8 cellular contexts compared by ENCODE assay signal in genomic region chr20:833450-834150, GRCh38. TPM values are rescaled to one million over a fixed set of nuclear protein-coding genes. Genes with fewer than 3 reads are reported as not detected.
DNase-seq lines count a peak whose midpoint lies in the region; ATAC-seq, FAIRE-seq and TF ChIP-seq lines count a peak whose summit lies in the region.

Gene FAM110A, plus strand, starts transcription at chr20:833715. Its CDS starts 11,090 bp downstream, at chr20:844805.

- intact Hi-C loops in activated naive CD4-positive, alpha-beta T cell treated with anti-CD3 and anti-CD28 coated beads for 36 hours (cut with micrococcal nuclease): loop anchor here (1.0 to 10.0 kb wide), 8 partner anchors 13 to 1269 kb away; partner anchors contain the start of genes CSNK2A1, PSMF1 and STK35

- DNase-seq in NB4 (ENCODE audit: low read depth): peak; percentile 98
- peak; percentile 37 for DNase-seq in SK-N-MC (ENCODE audit: low read depth, low spot score)
- DNase-seq in activated naive CD4-positive, alpha-beta T cell treated with anti-CD3 and anti-CD28 coated beads for 36 hours: peak; percentile 97
- peak; percentile 90 to 97 for DNase-seq in frontal cortex (ENCODE audit: low spot score in 2 of 2)
- peak; percentile 38 to 97 (median 85) for DNase-seq in substantia nigra (lab: John Stamatoyannopoulos, UW)

- CTCF ChIA-PET in activated naive CD4-positive, alpha-beta T cell treated with anti-CD3 and anti-CD28 coated beads for 36 hours (lab: Charles Lee): interaction anchor here (0.7 to 3.6 kb wide), 6 partner anchors 16 to 1880 kb away, joined by 3 to 26 read pairs (median 4); no protein-coding TSS in a partner anchor

- H3K27ac ChIP-seq in SK-N-MC (peak within 1 kb of the TSS; percentile 90), neutrophil (peak within 1 kb of the TSS; percentile 80), substantia nigra (ENCODE audit: low read depth, low read length, poor library complexity, severe bottlenecking) (peak within 1 kb of the TSS; percentile 68)

- H3K36me3 ChIP-seq in SK-N-MC (ENCODE audit: insufficient read depth, low read length) (no peaks in the 10 kb centered on the region), neutrophil (no peaks in the 10 kb centered on the region)

- H3K9me3 Mint-ChIP-seq in activated naive CD4-positive, alpha-beta T cell treated with anti-CD3 and anti-CD28 coated beads for 36 hours: peaks cover 4% of the 10 kb centered on the region

- peak within 1 kb of the TSS; percentile 92 for H3K4me3 Mint-ChIP-seq in activated naive CD4-positive, alpha-beta T cell treated with anti-CD3 and anti-CD28 coated beads for 36 hours

- H3K36me3 Mint-ChIP-seq in activated naive CD4-positive, alpha-beta T cell treated with anti-CD3 and anti-CD28 coated beads for 36 hours (ENCODE audit: low read depth): no peaks in the 10 kb centered on the region

- H3K9me3 ChIP-seq in SK-N-MC (ENCODE audit: low read depth, low read length) (no peaks in the 10 kb centered on the region), neutrophil (no peaks in the 10 kb centered on the region)

- H3K9ac ChIP-seq in SK-N-MC (ENCODE audit: insufficient read length): peak within 1 kb of the TSS; percentile 85

- peaks cover 30 to 45% of the 10 kb centered on the region in 2 experiments for H3K4me1 ChIP-seq in neutrophil (ENCODE audit: control insufficient read depth in 1 of 2, insufficient read depth in 1 of 2, low read depth in 1 of 2, low read length in 1 of 2)

- H3K4me3 ChIP-seq in GM08714 (ENCODE audit: low read length) (peak within 1 kb of the TSS; percentile 81), NB4 (ENCODE audit: low read depth, low read length) (peak within 1 kb of the TSS; percentile 77), SK-N-MC (peak within 1 kb of the TSS; percentile 90), neutrophil (ENCODE audit: low read depth in 1 of 2, low read length in 1 of 2) (peak within 1 kb of the TSS; percentile 81 to 97)

- no peaks in the 10 kb centered on the region for H3K27me3 Mint-ChIP-seq in activated naive CD4-positive, alpha-beta T cell treated with anti-CD3 and anti-CD28 coated beads for 36 hours (ENCODE audit: low read depth)

- ATAC-seq in HG02571 (IDR thresholded peaks at IDR 0.05; ENCODE audit: unreplicated experiment): peak; percentile 95

- H3K27me3 ChIP-seq in neutrophil: no peaks in the 10 kb centered on the region

- peak within 1 kb of the TSS; percentile 73 for H3K27ac Mint-ChIP-seq in activated naive CD4-positive, alpha-beta T cell treated with anti-CD3 and anti-CD28 coated beads for 36 hours

- no peak for TF ChIP-seq CTCF in NB4 (IDR thresholded peaks at IDR 0.05; ENCODE audit: low read depth, low read length)
- TF ChIP-seq CTCF in neutrophil (IDR thresholded peaks at IDR 0.05): peak; percentile 50

- peaks cover 37% of the 10 kb centered on the region for H3K4me1 Mint-ChIP-seq in activated naive CD4-positive, alpha-beta T cell treated with anti-CD3 and anti-CD28 coated beads for 36 hours (ENCODE audit: low read depth)

- TF ChIP-seq POLR2A in NB4 (IDR thresholded peaks at IDR 0.05; ENCODE audit: extremely low read depth, insufficient read length): peak; percentile 40

- no peak for FAIRE-seq in frontal cortex (lab: Jason Lieb, UNC)

RNA-seq across cellular contexts. Expression of gene FAM110A, which starts in this region (rescaled TPM):
- total RNA-seq in activated naive CD4-positive, alpha-beta T cell treated with anti-CD3 and anti-CD28 coated beads for 36 hours: 10 to 100 TPM; 15.4 to 16.2 TPM
- total RNA-seq in frontal cortex: 8.6 TPM

Comparison
In these comparisons a context has a peak if more than half of its experiments do, and no peak if none do; other contexts are left out.
1. Peak in every context shown above with its lines: DNase-seq, ATAC-seq, H3K4me3 ChIP-seq and H3K27ac ChIP-seq.
2. DNase-seq: peak in every context shown above with its lines; median percentile 98 in NB4; 97 in activated naive CD4-positive, alpha-beta T cell treated with anti-CD3 and anti-CD28 coated beads for 36 hours; 94 in frontal cortex; 85 in substantia nigra; 37 in SK-N-MC.